In the genomic region with DNA sequence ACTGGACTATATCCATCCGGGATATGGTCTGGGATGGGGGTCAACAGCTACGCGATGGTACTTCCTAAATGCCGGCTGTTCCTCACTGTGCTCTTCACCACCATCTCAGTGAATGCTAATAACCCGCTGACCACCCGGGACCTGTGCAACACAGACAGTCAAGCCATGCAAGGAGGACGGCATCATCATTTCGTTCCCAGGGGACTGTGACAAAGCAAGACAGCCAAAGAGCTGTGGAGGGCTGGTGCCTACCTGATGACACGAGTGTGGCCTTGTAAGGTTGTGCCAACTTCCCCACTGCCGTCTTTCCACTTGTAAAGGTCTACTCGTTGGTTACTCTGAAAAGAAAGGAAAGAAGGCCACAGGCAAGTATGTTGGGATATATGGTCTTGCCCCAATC, we compare ENCODE assay signal across 16 cellular contexts. TPM values are rescaled to one million over a fixed set of nuclear protein-coding genes. Genes with fewer than 3 reads are reported as not detected.
A peak's percentile ranks its signal among the peaks of the same experiment; 100 is the strongest.
DNase-seq lines count a peak whose midpoint lies in the region; ATAC-seq and TF ChIP-seq lines count a peak whose summit lies in the region.
"Had no signal": no experiment of that assay in that cellular context is flagged by ENCODE, and none has a peak within 500 bp of the region (broad histone marks: within the 10 kb centered on the region; RNA-seq: fewer than 3 reads in every experiment).

No MANE protein-coding gene starts in this region.

- no peak for ATAC-seq in GM18519 (IDR thresholded peaks at IDR 0.05; ENCODE audit: low FRiP score, unreplicated experiment)

- H3K27ac ChIP-seq in right atrium auricular region: no peak overlapping the region
- H3K27ac ChIP-seq in thyroid gland: peak overlapping the region; percentile 0 to 53 (median 25)
- H3K27ac ChIP-seq: GM23248 had no signal

- no peaks in the 10 kb centered on the region for H3K27me3 Mint-ChIP-seq in glutamatergic neuron (ENCODE audit: unreplicated experiment)
- H3K27me3 Mint-ChIP-seq in mesothelial cell of epicardium (ENCODE audit: low read depth): no peaks in the 10 kb centered on the region
- H3K27me3 Mint-ChIP-seq: CD4-positive, alpha-beta memory T cell had no signal

- intact Hi-C loops in cardiac septum (cut with DNase I) (no loop called here), thyroid gland (cut with DNase I) (no loop called here)

- peaks cover 64% of the 10 kb centered on the region for H3K36me3 ChIP-seq in right atrium auricular region
- H3K36me3 ChIP-seq in thyroid gland: peaks cover 20 to 21% of the 10 kb centered on the region in 2 donors

- no peaks in the 10 kb centered on the region for H3K4me1 ChIP-seq in right atrium auricular region
- H3K4me1 ChIP-seq in thyroid gland: peaks cover 10 to 16% of the 10 kb centered on the region in 2 donors

- DNase-seq in cardiac septum (ENCODE audit: low spot score) (peak; percentile 46), right atrium auricular region (ENCODE audit: low spot score) (no peak), glutamatergic neuron (peak; percentile 19), thyroid gland (peak in 1 of 2 donors; percentile 5), mesothelial cell of epicardium (ENCODE audit: low spot score in 2 of 2, unreplicated experiment in 2 of 2) (no peak)
- DNase-seq: C1 segment of cervical spinal cord; Calu3; CD4-positive, alpha-beta memory T cell; COR-L47; DMS53; DMS79 treated with DMSO at 0.1 percent for 48 hours; GF-D8; GM23248; H7; HCEC 1CT had no signal

- no peak for TF ChIP-seq POLR2A in thyroid gland (IDR thresholded peaks at IDR 0.05)

- 88 to 90% methylated on average over 11 of the region's 11 CpGs for WGBS in thyroid gland, 2 donors

- no peak overlapping the region for H3K27ac Mint-ChIP-seq in glutamatergic neuron (ENCODE audit: unreplicated experiment)
- H3K27ac Mint-ChIP-seq in mesothelial cell of epicardium: no peak overlapping the region

- H3K4me3 Mint-ChIP-seq in glutamatergic neuron (ENCODE audit: unreplicated experiment): no peak overlapping the region
- no peak overlapping the region for H3K4me3 Mint-ChIP-seq in mesothelial cell of epicardium
- H3K4me3 Mint-ChIP-seq: CD4-positive, alpha-beta memory T cell had no signal

- no peaks in the 10 kb centered on the region for H3K9me3 ChIP-seq in right atrium auricular region
- H3K9me3 ChIP-seq in thyroid gland: no peaks in the 10 kb centered on the region

- H3K9me3 Mint-ChIP-seq in glutamatergic neuron (ENCODE audit: unreplicated experiment) (peaks cover 2% of the 10 kb centered on the region), mesothelial cell of epicardium (peaks cover 4% of the 10 kb centered on the region)
- H3K9me3 Mint-ChIP-seq: CD4-positive, alpha-beta memory T cell had no signal

- H3K4me3 ChIP-seq in right atrium auricular region (no peak overlapping the region), thyroid gland (replicated peaks in 1 of 3) (no peak overlapping the region)
- H3K4me3 ChIP-seq: GM23248 had no signal

- peaks cover 11% of the 10 kb centered on the region for H3K36me3 Mint-ChIP-seq in glutamatergic neuron (ENCODE audit: unreplicated experiment)
- H3K36me3 Mint-ChIP-seq in mesothelial cell of epicardium: peaks cover 52% of the 10 kb centered on the region

- H3K4me1 Mint-ChIP-seq in glutamatergic neuron (ENCODE audit: low read depth, unreplicated experiment) (no peaks in the 10 kb centered on the region), mesothelial cell of epicardium (no peaks in the 10 kb centered on the region)

- H3K27me3 ChIP-seq in right atrium auricular region (no peaks in the 10 kb centered on the region), thyroid gland (no peaks in the 10 kb centered on the region)

- no peak for TF ChIP-seq CTCF in right atrium auricular region (IDR thresholded peaks at IDR 0.05)
- TF ChIP-seq CTCF in glutamatergic neuron (IDR thresholded peaks at IDR 0.05; ENCODE audit: partially characterized antibody, unreplicated experiment): no peak
- no peak for TF ChIP-seq CTCF in thyroid gland (IDR thresholded peaks at IDR 0.05)
- no peak for TF ChIP-seq CTCF in mesothelial cell of epicardium (IDR thresholded peaks at IDR 0.05; ENCODE audit: unreplicated experiment)

RNA-seq across cellular contexts. Expression of gene WDR59, which starts 33.7 kb away (rescaled TPM):
- total RNA-seq in cardiac septum (48.8 TPM), right atrium auricular region (10 to 100 TPM; 12.5 to 18.0 TPM), glutamatergic neuron (ENCODE audit: unreplicated experiment) (65.9 TPM), thyroid gland (10 to 100 TPM; 40.2 to 55.8 (median 46.9) TPM), mesothelial cell of epicardium (115 to 134 TPM (median 127 TPM) in 3 replicates)

RNA-seq across cellular contexts. Expression of gene ZNRF1, which starts 47.6 kb away (rescaled TPM):
- total RNA-seq in cardiac septum (31.3 TPM), right atrium auricular region (10 to 100 TPM; 15.3 to 19.8 TPM), glutamatergic neuron (ENCODE audit: unreplicated experiment) (55.3 TPM), thyroid gland (10 to 100 TPM; 47.4 to 94.5 (median 57.4) TPM), mesothelial cell of epicardium (52.9 to 55.0 TPM (median 53.1 TPM) in 3 replicates)

Comparison
In these comparisons a context has a peak if more than half of its experiments do, and no peak if none do; other contexts are left out.
1. DNase-seq: peak in cardiac septum (single experiment) and glutamatergic neuron (single experiment); none in right atrium auricular region (single experiment) and mesothelial cell of epicardium (0 of 2).
2. H3K27ac ChIP-seq: peak in thyroid gland (3 of 3); none in right atrium auricular region (0 of 2).